In genomic region chr10:21533577-21534475, GRCh38 we compare ENCODE assay signal across 8 cellular contexts. TPM values are rescaled to one million over a fixed set of nuclear protein-coding genes. Genes with fewer than 3 reads are reported as not detected.
DNase-seq lines count a peak whose midpoint lies in the region; ATAC-seq and TF ChIP-seq lines count a peak whose summit lies in the region.

Gene MLLT10 (plus strand): TSS chr10:21534232. CDS start chr10:21534645, 413 bp downstream.

- peak within 1 kb of the TSS; percentile 83 to 100 (median 96) for H3K27ac ChIP-seq in adrenal gland
- peak within 1 kb of the TSS; percentile 76 to 99 (median 98) for H3K27ac ChIP-seq in heart right ventricle
- H3K27ac ChIP-seq in prostate gland: peak within 1 kb of the TSS; percentile 93 to 96

- H3K36me3 Mint-ChIP-seq in T-cell: peaks cover 13% of the 10 kb centered on the region

- POLR2A ChIA-PET in T-cell (lab: Charles Lee): interaction anchor here in 1 of 2 donors (0.7 kb wide), 1 partner anchor 17 kb away, joined by 3 read pairs; no protein-coding TSS in a partner anchor

- H3K9me3 Mint-ChIP-seq in T-cell: no peaks in the 10 kb centered on the region

- no peaks in the 10 kb centered on the region for H3K27me3 Mint-ChIP-seq in T-cell

- H3K27me3 ChIP-seq in adrenal gland (no peaks in the 10 kb centered on the region), heart right ventricle (no peaks in the 10 kb centered on the region), prostate gland (replicated peaks; ENCODE audit: insufficient read depth) (no peaks in the 10 kb centered on the region)

- H3K4me3 Mint-ChIP-seq in T-cell: peak within 1 kb of the TSS; percentile 92 to 93 (median 93)

- CTCF ChIA-PET in T-cell (lab: Charles Lee): interaction anchor here in 1 of 2 donors (0.8 to 1.4 kb wide), 2 partner anchors 37 to 782 kb away, joined by 3 to 10 read pairs; partner anchors contain the start of gene COMMD3

- H3K27ac Mint-ChIP-seq in T-cell: peak within 1 kb of the TSS; percentile 97 to 98

- H3K4me1 Mint-ChIP-seq in T-cell: peaks cover 18 to 30% (median 24%) of the 10 kb centered on the region in 3 donors

- no peaks in the 10 kb centered on the region for H3K9me3 ChIP-seq in adrenal gland (replicated peaks in 1 of 3)
- no peaks in the 10 kb centered on the region for H3K9me3 ChIP-seq in heart right ventricle
- no peaks in the 10 kb centered on the region for H3K9me3 ChIP-seq in prostate gland

- TF ChIP-seq POLR2A in adrenal gland (IDR thresholded peaks at IDR 0.05) (peak; percentile 59 to 91), prostate gland (IDR thresholded peaks at IDR 0.05) (peak; percentile 79)

- WGBS in adrenal gland, 4 donors: 0 to 3% (median 1%) methylated on average over 6 to 80 of the region's 81 CpGs
- WGBS in heart right ventricle, 2 donors: 1% methylated on average over 48 to 75 of the region's 81 CpGs
- WGBS in prostate gland: under 1% methylated on average over 59 of the region's 81 CpGs

- H3K4me1 ChIP-seq in adrenal gland (replicated peaks in 1 of 2): peaks cover 9 to 50% of the 10 kb centered on the region in 2 donors
- peaks cover 0 to 44% (median 27%) of the 10 kb centered on the region in 9 donors for H3K4me1 ChIP-seq in heart right ventricle
- H3K4me1 ChIP-seq in prostate gland (replicated peaks): no peaks in the 10 kb centered on the region

- TF ChIP-seq CTCF in GM12872 (IDR thresholded peaks at IDR 0.05; ENCODE audit: insufficient read depth, low read depth, low read length) (0 out of 3 replicates have a peak, but pooled peaks have one; percentile 16), adrenal gland (IDR thresholded peaks at IDR 0.05) (peak in 4 of 6 experiments; percentile 31 to 64 (median 50)), heart right ventricle (IDR thresholded peaks at IDR 0.05) (peak in 5 of 9 donors; percentile 8 to 37 (median 21)), prostate gland (IDR thresholded peaks at IDR 0.05) (peak in 2 of 4 experiments; percentile 39 to 46)

- intact Hi-C loops in adrenal gland (cut with DNase I): loop anchor here in 1 of 2 donors (10.0 kb wide), 1 partner anchor 191 kb away; no protein-coding TSS in a partner anchor
- intact Hi-C loops in heart right ventricle (cut with DNase I): loop anchor here in 6 of 10 donors (5.0 to 10.0 kb wide), 3 partner anchors 37 to 721 kb away; no protein-coding TSS in a partner anchor
- intact Hi-C loops in prostate gland (cut with DNase I): no loop called here

- DNase-seq in NCI-H128 (lab: John Stamatoyannopoulos, UW; ENCODE audit: unreplicated experiment) (peak; percentile 82), T-cell (peak; percentile 78 to 97 (median 94)), adrenal gland (peak; percentile 94 to 97 (median 96)), heart right ventricle (peak; percentile 94 to 96), prostate gland (ENCODE audit: low spot score) (peak; percentile 93), ureter (ENCODE audit: low spot score) (peak; percentile 95)

- peak within 1 kb of the TSS; percentile 18 to 68 (median 64) for H3K4me3 ChIP-seq in adrenal gland
- H3K4me3 ChIP-seq in heart right ventricle: peak within 1 kb of the TSS; percentile 72 to 88 (median 80)
- peak within 1 kb of the TSS; percentile 86 to 91 for H3K4me3 ChIP-seq in prostate gland

- H3K36me3 ChIP-seq in adrenal gland (replicated peaks in 1 of 2): peaks cover 0 to 10% of the 10 kb centered on the region in 2 donors
- H3K36me3 ChIP-seq in heart right ventricle: peaks cover 0 to 26% (median 14%) of the 10 kb centered on the region in 9 donors
- peaks cover 0 to 1% of the 10 kb centered on the region in 2 donors for H3K36me3 ChIP-seq in prostate gland

- ATAC-seq in HG02610 (IDR thresholded peaks at IDR 0.05; ENCODE audit: unreplicated experiment) (peak; percentile 92), T-cell (replicated peaks in 1 of 4) (peak; percentile 83 to 87 (median 85)), heart right ventricle (peak; percentile 94 to 97 (median 96))

RNA-seq across cellular contexts. Expression of gene MLLT10, which starts in this region (rescaled TPM):
- 10 to 100 TPM; 57.7 to 76.5 (median 66.1) TPM for total RNA-seq in T-cell
- total RNA-seq in adrenal gland: 10 to 100 TPM; 16.7 to 48.1 (median 26.8) TPM
- 10 to 100 TPM; 15.8 to 30.2 (median 29.3) TPM for polyA plus RNA-seq in adrenal gland
- 10 to 100 TPM; 18.9 to 28.4 (median 24.6) TPM for total RNA-seq in heart right ventricle
- polyA plus RNA-seq in heart right ventricle: 10 to 100 TPM in 1 of 2 donors, 1 to 10 TPM in 1; 8.5 to 41.1 TPM
- total RNA-seq in prostate gland: 10 to 100 TPM; 31.2 to 68.3 TPM
- total RNA-seq in ureter: 83.7 TPM

Comparison
In these comparisons a context has a peak if more than half of its experiments do, and no peak if none do; other contexts are left out.
1. Peak in every context shown above with its lines: DNase-seq, ATAC-seq, H3K4me3 ChIP-seq and H3K27ac ChIP-seq.